ENCODE assay signal across 9 cellular contexts in genomic region chr11:124920870-124921609, GRCh38. TPM values are rescaled to one million over a fixed set of nuclear protein-coding genes. Genes with fewer than 3 reads are reported as not detected.
DNase-seq lines count a peak whose midpoint lies in the region; ATAC-seq and TF ChIP-seq lines count a peak whose summit lies in the region.
"Had no signal": no experiment of that assay in that cellular context is flagged by ENCODE, and none has a peak within 500 bp of the region (broad histone marks: within the 10 kb centered on the region; RNA-seq: fewer than 3 reads in every experiment).

No MANE protein-coding gene starts in this region.

- peak overlapping the region; percentile 18 for H3K4me3 ChIP-seq in CD4-positive, CD25-positive, alpha-beta regulatory T cell (ENCODE audit: low read depth, low read length)
- peak overlapping the region; percentile 52 for H3K4me3 ChIP-seq in choroid plexus epithelial cell (ENCODE audit: low read depth, low read length)
- no peak overlapping the region for H3K4me3 ChIP-seq in Karpas-422 (ENCODE audit: low read length)
- H3K4me3 ChIP-seq: GM12878 had no signal

- H3K9me3 Mint-ChIP-seq in CD4-positive, CD25-positive, alpha-beta regulatory T cell: no peaks in the 10 kb centered on the region

- no peaks in the 10 kb centered on the region for H3K9me3 ChIP-seq in CD4-positive, CD25-positive, alpha-beta regulatory T cell (ENCODE audit: control insufficient read depth in 2 of 2, low read length in 2 of 2)
- H3K9me3 ChIP-seq in Karpas-422 (ENCODE audit: low read length): no peaks in the 10 kb centered on the region

- peaks cover 16% of the 10 kb centered on the region for H3K27me3 Mint-ChIP-seq in CD4-positive, CD25-positive, alpha-beta regulatory T cell

- TF ChIP-seq CTCF in choroid plexus epithelial cell (conservative IDR thresholded peaks at IDR 0.05; ENCODE audit: low read depth, low read length): no peak

- peak overlapping the region; percentile 55 to 81 (median 78) for H3K4me3 Mint-ChIP-seq in CD4-positive, CD25-positive, alpha-beta regulatory T cell

- H3K36me3 ChIP-seq in CD4-positive, CD25-positive, alpha-beta regulatory T cell (ENCODE audit: control insufficient read depth, insufficient read depth, low read length): no peaks in the 10 kb centered on the region
- H3K36me3 ChIP-seq in Karpas-422 (ENCODE audit: insufficient read depth, low read length): no peaks in the 10 kb centered on the region

- H3K4me1 ChIP-seq in CD4-positive, CD25-positive, alpha-beta regulatory T cell (ENCODE audit: control insufficient read depth, insufficient read depth, low read length, poor library complexity, severe bottlenecking): peaks cover 5% of the 10 kb centered on the region
- no peaks in the 10 kb centered on the region for H3K4me1 ChIP-seq in Karpas-422 (ENCODE audit: low read length)

- H3K4me1 Mint-ChIP-seq in CD4-positive, CD25-positive, alpha-beta regulatory T cell: peaks cover 0 to 26% (median 6%) of the 10 kb centered on the region in 4 donors

- no peaks in the 10 kb centered on the region for H3K79me2 ChIP-seq in Karpas-422 (ENCODE audit: low read length)

- peak overlapping the region in 2 of 3 donors; percentile 16 to 40 for H3K27ac Mint-ChIP-seq in CD4-positive, CD25-positive, alpha-beta regulatory T cell

- H4K20me1 ChIP-seq in Karpas-422 (ENCODE audit: insufficient read depth, low read depth, low read length): no peaks in the 10 kb centered on the region

- H3K9me2 ChIP-seq in Karpas-422 (replicated peaks; ENCODE audit: insufficient read depth, low read length): no peaks in the 10 kb centered on the region

- peak; percentile 76 to 78 for ATAC-seq in CD4-positive, CD25-positive, alpha-beta regulatory T cell (ENCODE audit: low read depth in 2 of 2)
- ATAC-seq in HG03139 (IDR thresholded peaks at IDR 0.05; ENCODE audit: unreplicated experiment): peak; percentile 58
- ATAC-seq: GM12878 had no signal

- no peak overlapping the region for H3K4me2 ChIP-seq in Karpas-422 (ENCODE audit: low read depth, low read length, poor library complexity, severe bottlenecking)

- no peak overlapping the region for H2AFZ ChIP-seq in Karpas-422 (ENCODE audit: low read length)

- peak; percentile 50 to 80 (median 69) for DNase-seq in CD4-positive, CD25-positive, alpha-beta regulatory T cell
- peak; percentile 74 for DNase-seq in activated CD4-positive, CD25-positive, alpha-beta regulatory T cell treated with anti-CD3 and anti-CD28 coated beads, Interleukin-2, amount 50 U/mL, for 72 hours
- peak; percentile 69 for DNase-seq in choroid plexus epithelial cell (ENCODE audit: low read depth)
- DNase-seq in kidney tubule cell (ENCODE audit: low spot score): peak; percentile 62
- peak; percentile 79 to 81 for DNase-seq in stimulated activated CD4-positive, alpha-beta T cell treated with anti-CD3 and anti-CD28 coated beads, Interleukin-2, amount 100 ng/mL, for 24 hours
- DNase-seq in NOMO-1 (lab: John Stamatoyannopoulos, UW; ENCODE audit: unreplicated experiment in 2 of 2): no peak
- DNase-seq in Karpas-422: no peak

- H3K9ac ChIP-seq in Karpas-422 (ENCODE audit: low read length): no peak overlapping the region

- no peaks in the 10 kb centered on the region for H3K27me3 ChIP-seq in CD4-positive, CD25-positive, alpha-beta regulatory T cell (ENCODE audit: control insufficient read depth, insufficient read depth, low read length)
- no peaks in the 10 kb centered on the region for H3K27me3 ChIP-seq in Karpas-422 (ENCODE audit: low read length)

- H3K36me3 Mint-ChIP-seq in CD4-positive, CD25-positive, alpha-beta regulatory T cell: peaks cover 3% of the 10 kb centered on the region

- H3K27ac ChIP-seq in CD4-positive, CD25-positive, alpha-beta regulatory T cell (ENCODE audit: insufficient read depth, low read length, poor library complexity, severe bottlenecking): no peak overlapping the region
- H3K27ac ChIP-seq in Karpas-422 (ENCODE audit: low read length): no peak overlapping the region

RNA-seq across cellular contexts. Expression of gene HEPN1, which starts 2.0 kb away (rescaled TPM):
- total RNA-seq in CD4-positive, CD25-positive, alpha-beta regulatory T cell: not detected
- polyA plus RNA-seq in CD4-positive, CD25-positive, alpha-beta regulatory T cell: not detected
- total RNA-seq in Karpas-422 (2014; rRNA removed; shearing (Covaris generic); ENCODE audit: low replicate concordance): not detected in 2 replicates
- total RNA-seq: GM12878 had no signal
- polyA plus RNA-seq: GM12878 had no signal

RNA-seq across cellular contexts. Expression of gene HEPACAM, which starts 14.8 kb away (rescaled TPM):
- not detected for total RNA-seq in CD4-positive, CD25-positive, alpha-beta regulatory T cell
- not detected for polyA plus RNA-seq in CD4-positive, CD25-positive, alpha-beta regulatory T cell
- not detected in 2 replicates for total RNA-seq in Karpas-422 (2014; rRNA removed; shearing (Covaris generic); ENCODE audit: low replicate concordance)
- total RNA-seq: GM12878 had no signal

RNA-seq across cellular contexts. Expression of gene ROBO4, which starts 23.4 kb away (rescaled TPM):
- 1.0 TPM for total RNA-seq in CD4-positive, CD25-positive, alpha-beta regulatory T cell
- under 1 TPM in 1 of 4 donors, not detected in 3; 0.05 TPM for polyA plus RNA-seq in CD4-positive, CD25-positive, alpha-beta regulatory T cell
- total RNA-seq in Karpas-422 (2014; rRNA removed; shearing (Covaris generic); ENCODE audit: low replicate concordance): not detected in 2 replicates
- total RNA-seq: GM12878 had no signal
- polyA plus RNA-seq: GM12878 had no signal

RNA-seq across cellular contexts. Expression of gene CCDC15, which starts 33.0 kb away (rescaled TPM):
- total RNA-seq in CD4-positive, CD25-positive, alpha-beta regulatory T cell: 0.64 TPM
- 1 to 10 TPM in 3 of 4 donors, under 1 TPM in 1; 0.81 to 1.8 (median 1.5) TPM for polyA plus RNA-seq in CD4-positive, CD25-positive, alpha-beta regulatory T cell
- total RNA-seq in Karpas-422 (2014; rRNA removed; shearing (Covaris generic); ENCODE audit: low replicate concordance): 1.8 and 2.3 TPM in 2 replicates

RNA-seq across cellular contexts. Expression of gene ROBO3, which starts 55.8 kb away (rescaled TPM):
- 4.4 TPM for total RNA-seq in CD4-positive, CD25-positive, alpha-beta regulatory T cell
- 1 to 10 TPM in 2 of 4 donors, under 1 TPM in 2; 0.34 to 4.6 (median 1.3) TPM for polyA plus RNA-seq in CD4-positive, CD25-positive, alpha-beta regulatory T cell
- 6.6 and 13.8 TPM in 2 replicates for total RNA-seq in Karpas-422 (2014; rRNA removed; shearing (Covaris generic); ENCODE audit: low replicate concordance)

Comparison
In these comparisons a context has a peak if more than half of its experiments do, and no peak if none do; other contexts are left out.
1. DNase-seq: peak in CD4-positive, CD25-positive, alpha-beta regulatory T cell (3 of 3), activated CD4-positive, CD25-positive, alpha-beta regulatory T cell treated with anti-CD3 and anti-CD28 coated beads, Interleukin-2, amount 50 U/mL, for 72 hours (single experiment), choroid plexus epithelial cell (single experiment), kidney tubule cell (single experiment) and stimulated activated CD4-positive, alpha-beta T cell treated with anti-CD3 and anti-CD28 coated beads, Interleukin-2, amount 100 ng/mL, for 24 hours (2 of 2); none in NOMO-1 (0 of 2) and Karpas-422 (single experiment).